27 cellular contexts compared by ENCODE assay signal in the genomic region with DNA sequence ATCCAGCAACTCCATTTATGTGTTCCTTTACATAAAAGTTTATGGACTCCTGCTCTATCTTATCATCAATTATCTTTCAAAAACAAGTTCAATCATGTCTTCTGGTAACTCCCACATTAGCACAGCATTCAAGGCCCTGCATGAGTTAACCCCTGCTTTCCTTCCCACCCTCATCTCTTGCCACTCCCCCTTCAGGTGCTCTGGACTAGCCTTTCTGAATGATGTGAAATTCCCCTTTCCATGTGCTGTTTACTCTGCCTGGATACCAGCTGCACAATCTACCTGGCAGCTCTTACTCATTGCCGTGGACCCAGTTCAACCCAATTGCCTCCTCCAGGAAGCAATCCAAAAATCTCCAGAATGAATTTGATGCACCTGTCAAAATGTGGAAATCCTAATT. TPM values are rescaled to one million over a fixed set of nuclear protein-coding genes. Genes with fewer than 3 reads are reported as not detected.
"Had no signal": no experiment of that assay in that cellular context is flagged by ENCODE, and none has a peak within 500 bp of the region (broad histone marks: within the 10 kb centered on the region; RNA-seq: fewer than 3 reads in every experiment).

No MANE protein-coding gene starts in this region.

- H3K4me3 ChIP-seq: coronary artery, gastroesophageal sphincter, left ventricle myocardium inferior, lung, sigmoid colon, skin epidermis, testis, tibial nerve, upper lobe of right lung had no signal

- ATAC-seq: esophagus mucosa; gastroesophageal sphincter; left cardiac atrium; naive thymus-derived CD8-positive, alpha-beta T cell; stimulated activated naive B cell treated with anti-CD40 and anti-IgM and Interleukin-4, amounts not matched to agents 10 μg/mL and 1 μg/mL and 100 μg/mL, for 72 hours; stimulated activated naive CD8-positive, alpha-beta T cell treated with anti-CD3 and anti-CD28 coated beads, Interleukin-15, amount 100 ng/mL, for 72 hours; upper lobe of right lung had no signal

- H3K9me3 ChIP-seq: gastroesophageal sphincter, left ventricle myocardium inferior, neutrophil, sigmoid colon, testis, tibial nerve, upper lobe of right lung had no signal

- H3K4me1 Mint-ChIP-seq: endodermal cell; naive thymus-derived CD8-positive, alpha-beta T cell; stimulated activated naive B cell treated with anti-CD40 and anti-IgM and Interleukin-4, amounts not matched to agents 10 μg/mL and 1 μg/mL and 100 μg/mL, for 72 hours had no signal

- H3K27ac Mint-ChIP-seq: endodermal cell; naive thymus-derived CD8-positive, alpha-beta T cell; stimulated activated naive B cell treated with anti-CD40 and anti-IgM and Interleukin-4, amounts not matched to agents 10 μg/mL and 1 μg/mL and 100 μg/mL, for 72 hours; stimulated activated naive CD8-positive, alpha-beta T cell treated with anti-CD3 and anti-CD28 coated beads, Interleukin-15, amount 100 ng/mL, for 72 hours had no signal

- DNase-seq: effector CD4-positive, alpha-beta T cell; endodermal cell; glutamatergic neuron; kidney; left cardiac atrium; left ventricle myocardium inferior; mesendoderm; naive thymus-derived CD8-positive, alpha-beta T cell; sigmoid colon; stimulated activated CD4-positive, alpha-beta T cell treated with anti-CD3 and anti-CD28 coated beads, Interleukin-2, amount 100 ng/mL, for 24 hours; stimulated activated CD4-positive, alpha-beta T cell treated with anti-CD3 and anti-CD28 coated beads, Interleukin-4, amount 100 ng/mL, for 4 hours; stimulated activated naive B cell treated with anti-CD40 and anti-IgM and Interleukin-4, amounts not matched to agents 10 μg/mL and 1 μg/mL and 100 μg/mL, for 72 hours; stimulated activated naive CD8-positive, alpha-beta T cell treated with anti-CD3 and anti-CD28 coated beads, Interleukin-15, amount 100 ng/mL, for 72 hours; testis; upper lobe of right lung had no signal

- H3K9me3 Mint-ChIP-seq: naive thymus-derived CD8-positive, alpha-beta T cell had no signal

- H3K36me3 Mint-ChIP-seq: naive thymus-derived CD8-positive, alpha-beta T cell; stimulated activated naive B cell treated with anti-CD40 and anti-IgM and Interleukin-4, amounts not matched to agents 10 μg/mL and 1 μg/mL and 100 μg/mL, for 72 hours had no signal

- H3K4me1 ChIP-seq: gastroesophageal sphincter, left ventricle myocardium inferior, sigmoid colon, testis, tibial nerve, upper lobe of right lung had no signal

- H3K4me3 Mint-ChIP-seq: endodermal cell; naive thymus-derived CD8-positive, alpha-beta T cell; stimulated activated naive B cell treated with anti-CD40 and anti-IgM and Interleukin-4, amounts not matched to agents 10 μg/mL and 1 μg/mL and 100 μg/mL, for 72 hours; stimulated activated naive CD8-positive, alpha-beta T cell treated with anti-CD3 and anti-CD28 coated beads, Interleukin-15, amount 100 ng/mL, for 72 hours had no signal

- H3K27ac ChIP-seq: coronary artery, gastroesophageal sphincter, left ventricle myocardium inferior, neutrophil, sigmoid colon, skin epidermis, testis, tibial nerve, upper lobe of right lung had no signal

- H3K36me3 ChIP-seq: gastroesophageal sphincter, left ventricle myocardium inferior, neutrophil, sigmoid colon, tibial nerve, upper lobe of right lung had no signal

- H3K27me3 ChIP-seq: sigmoid colon, testis, tibial nerve, upper lobe of right lung had no signal

RNA-seq across cellular contexts. Expression of a gene that starts 11.9 kb away (rescaled TPM):
- total RNA-seq: chondrocyte; dermis microvascular lymphatic vessel endothelial cell; endothelial cell of umbilical vein; kidney; left ventricle myocardium inferior; naive thymus-derived CD8-positive, alpha-beta T cell; pulmonary artery endothelial cell; tibial nerve; upper lobe of right lung had no signal
- polyA plus RNA-seq: endothelial cell of umbilical vein; naive thymus-derived CD8-positive, alpha-beta T cell; neural cell had no signal
